In genomic region chr13:86760620-86761019, GRCh38 we compare ENCODE assay signal across 19 cellular contexts.
"Had no signal": no experiment of that assay in that cellular context is flagged by ENCODE, and none has a peak within 500 bp of the region (broad histone marks: within the 10 kb centered on the region; RNA-seq: fewer than 3 reads in every experiment).

No MANE protein-coding gene starts in this region.

- H3K9ac ChIP-seq: neural progenitor cell had no signal

- H3K27me3 ChIP-seq: heart left ventricle, neural progenitor cell, right lobe of liver, stomach, suprapubic skin, tibial nerve had no signal

- H3K27ac ChIP-seq: coronary artery, epithelial cell of prostate, heart left ventricle, neural progenitor cell, right lobe of liver, stomach, suprapubic skin, tibial nerve had no signal

- H3K27ac Mint-ChIP-seq: activated naive CD4-positive, alpha-beta T cell treated with anti-CD3 and anti-CD28 coated beads for 36 hours; neural progenitor cell; stimulated activated memory B cell treated with anti-CD40 and anti-IgM and Interleukin-4, amounts not matched to agents 10 μg/mL and 1 μg/mL and 100 μg/mL, for 72 hours; WTC11 had no signal

- H3K4me1 ChIP-seq: heart left ventricle, neural progenitor cell, right lobe of liver, stomach, suprapubic skin, tibial nerve had no signal

- H3K36me3 ChIP-seq: heart left ventricle, neural progenitor cell, right lobe of liver, stomach, suprapubic skin, tibial nerve had no signal

- H3K4me2 ChIP-seq: neural progenitor cell had no signal

- DNase-seq: activated naive CD4-positive, alpha-beta T cell treated with anti-CD3 and anti-CD28 coated beads for 36 hours; activated T-cell treated with anti-CD3 and anti-CD28 coated beads, Interleukin-2, amount 50 U/mL, for 4 hours; amygdala; cerebellar nuclear complex; heart left ventricle; left colon; mesenchymal stem cell; posterior cingulate gyrus; right lobe of liver; small intestine; stimulated activated CD4-positive, alpha-beta T cell treated with anti-CD3 and anti-CD28 coated beads, Interleukin-2, amount 100 ng/mL, for 24 hours; stomach had no signal

- H3K4me3 ChIP-seq: coronary artery, heart left ventricle, neural progenitor cell, right lobe of liver, stomach, suprapubic skin, tibial nerve had no signal

- ATAC-seq: activated T-cell treated with anti-CD3 and anti-CD28 coated beads, Interleukin-2, amount 50 U/mL, for 4 hours; heart left ventricle; left colon; right lobe of liver; stimulated activated memory B cell treated with anti-CD40 and anti-IgM and Interleukin-4, amounts not matched to agents 10 μg/mL and 1 μg/mL and 100 μg/mL, for 72 hours; WTC11 had no signal

- H3K36me3 Mint-ChIP-seq: neural progenitor cell; stimulated activated memory B cell treated with anti-CD40 and anti-IgM and Interleukin-4, amounts not matched to agents 10 μg/mL and 1 μg/mL and 100 μg/mL, for 72 hours; WTC11 had no signal

- H3K27me3 Mint-ChIP-seq: stimulated activated memory B cell treated with anti-CD40 and anti-IgM and Interleukin-4, amounts not matched to agents 10 μg/mL and 1 μg/mL and 100 μg/mL, for 72 hours had no signal

- H2AFZ ChIP-seq: neural progenitor cell had no signal

- H3K4me1 Mint-ChIP-seq: neural progenitor cell; stimulated activated memory B cell treated with anti-CD40 and anti-IgM and Interleukin-4, amounts not matched to agents 10 μg/mL and 1 μg/mL and 100 μg/mL, for 72 hours had no signal

- H3K4me3 Mint-ChIP-seq: activated naive CD4-positive, alpha-beta T cell treated with anti-CD3 and anti-CD28 coated beads for 36 hours; activated T-cell treated with anti-CD3 and anti-CD28 coated beads, Interleukin-2, amount 50 U/mL, for 4 hours; neural progenitor cell; stimulated activated memory B cell treated with anti-CD40 and anti-IgM and Interleukin-4, amounts not matched to agents 10 μg/mL and 1 μg/mL and 100 μg/mL, for 72 hours; WTC11 had no signal

- H3K9me3 ChIP-seq: heart left ventricle, right lobe of liver, tibial nerve had no signal
